ENCODE assay signal across 15 cellular contexts in genomic region chr19:52066258-52066866, GRCh38.
"Had no signal": no experiment of that assay in that cellular context is flagged by ENCODE, and none has a peak within 500 bp of the region (broad histone marks: within the 10 kb centered on the region; RNA-seq: fewer than 3 reads in every experiment).

No MANE protein-coding gene starts in this region.

- H3K27me3 ChIP-seq: brain microvascular endothelial cell, stomach, upper lobe of right lung had no signal

- ATAC-seq: activated CD8-positive, alpha-beta T cell treated with anti-CD3 and anti-CD28 coated beads for 36 hours; activated naive CD8-positive, alpha-beta T cell treated with anti-CD3 and anti-CD28 coated beads, Interleukin-2, amount 50 U/mL, for 24 hours; activated T-cell treated with anti-CD3 and anti-CD28 coated beads, Interleukin-2, amount 50 U/mL, for 4 hours; upper lobe of right lung had no signal

- H3K4me3 ChIP-seq: stomach, upper lobe of right lung had no signal

- DNase-seq: activated CD4-positive, alpha-beta T cell treated with anti-CD3 and anti-CD28 coated beads for 48 hours; activated CD4-positive, CD25-positive, alpha-beta regulatory T cell; activated CD8-positive, alpha-beta T cell treated with anti-CD3 and anti-CD28 coated beads for 36 hours; activated effector memory CD4-positive, alpha-beta T cell treated with Interleukin-2 at 50 U/mL for 16 hours; activated naive CD4-positive, alpha-beta T cell treated with anti-CD3 and anti-CD28 coated beads, Interleukin-2, amount 10 ng/mL, durations not matched to agents 7 days and 5 days; activated naive CD8-positive, alpha-beta T cell treated with anti-CD3 and anti-CD28 coated beads, Interleukin-2, amount 50 U/mL, for 24 hours; activated T-cell treated with anti-CD3 and anti-CD28 coated beads, Interleukin-2, amount 50 U/mL, for 4 hours; aorta; brain microvascular endothelial cell; effector CD8-positive, alpha-beta T cell; mesenchymal stem cell; occipital lobe; stomach; T1000; upper lobe of right lung had no signal

- H3K4me1 ChIP-seq: stomach, upper lobe of right lung had no signal

- H3K27ac ChIP-seq: brain microvascular endothelial cell, stomach, upper lobe of right lung had no signal
